ENCODE assay signal across 1 cellular context in the genomic region with DNA sequence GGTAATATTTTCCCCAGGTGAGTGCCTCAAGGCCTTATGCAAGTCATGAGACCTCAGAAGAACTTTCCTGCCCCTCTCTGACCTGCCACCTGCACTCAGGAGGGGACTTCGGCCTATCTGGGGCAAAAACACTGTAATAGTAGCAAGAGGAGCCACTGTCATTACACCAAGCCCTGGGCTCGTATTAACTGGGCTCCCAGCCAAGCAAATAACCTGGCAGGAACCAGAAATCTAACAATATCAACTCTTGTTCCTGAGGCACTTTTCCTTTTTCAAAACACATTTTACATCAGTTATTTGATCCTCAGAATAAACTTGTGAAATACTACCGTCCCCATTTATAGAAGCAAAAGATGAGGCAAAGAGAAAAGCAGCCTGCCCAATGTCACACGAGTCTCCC.
TF ChIP-seq lines count a peak whose summit lies in the region.

No MANE protein-coding gene starts in this region.

TF ChIP-seq in endothelial cell of umbilical vein, 7 proteins besides CTCF, POLR2A, EP300 and RAD21:
- TF ChIP-seq MAX (IDR thresholded peaks at IDR 0.05; ENCODE audit: insufficient read depth, insufficient read length), result no peak
- no peak for TF ChIP-seq POLR2AphosphoS5 (IDR thresholded peaks at IDR 0.05; ENCODE audit: insufficient read depth, low read depth, low read length)
- TF ChIP-seq GATA2 (IDR thresholded peaks at IDR 0.05; ENCODE audit: insufficient read depth, insufficient read length, low read depth, low read length), result no peak
- no peak for TF ChIP-seq JUN (IDR thresholded peaks at IDR 0.05; ENCODE audit: borderline replicate concordance, insufficient read depth, insufficient read length, low read depth)
- no peak for TF ChIP-seq MYC (IDR thresholded peaks at IDR 0.05; ENCODE audit: low read depth, low read length)
- no peak for TF ChIP-seq EZH2 (IDR thresholded peaks at IDR 0.05; ENCODE audit: borderline replicate concordance, low read depth, low read length, severe bottlenecking)
- no peak for TF ChIP-seq FOS (IDR thresholded peaks at IDR 0.05; ENCODE audit: borderline replicate concordance, insufficient read depth, low read length)
